12 cellular contexts compared by ENCODE assay signal in genomic region chr2:197297262-197297661, GRCh38. TPM values are rescaled to one million over a fixed set of nuclear protein-coding genes. Genes with fewer than 3 reads are reported as not detected.
DNase-seq lines count a peak whose midpoint lies in the region; ATAC-seq and TF ChIP-seq lines count a peak whose summit lies in the region.
"Had no signal": no experiment of that assay in that cellular context is flagged by ENCODE, and none has a peak within 500 bp of the region (broad histone marks: within the 10 kb centered on the region; RNA-seq: fewer than 3 reads in every experiment).

No MANE protein-coding gene starts in this region.

- H4K20me1 ChIP-seq in SU-DHL-6 (ENCODE audit: low read depth, low read length): no peaks in the 10 kb centered on the region

- H3K27ac ChIP-seq in CD4-positive, CD25-positive, alpha-beta regulatory T cell (ENCODE audit: insufficient read depth, low read length, poor library complexity, severe bottlenecking): peak overlapping the region; percentile 88
- H3K27ac ChIP-seq in SU-DHL-6 (ENCODE audit: low read depth, low read length) (peak overlapping the region; percentile 83), left lung (peak overlapping the region; percentile 28 to 68)
- H3K27ac ChIP-seq: breast epithelium had no signal

- H3F3A ChIP-seq in SU-DHL-6 (ENCODE audit: insufficient read depth): peaks cover 36% of the 10 kb centered on the region

- peak overlapping the region; percentile 13 for H2AFZ ChIP-seq in SU-DHL-6 (ENCODE audit: low read depth, low read length, severe bottlenecking)

- H3K9ac ChIP-seq in SU-DHL-6 (ENCODE audit: low read length): peak overlapping the region; percentile 10

- peaks cover 0 to 7% (median 0%) of the 10 kb centered on the region in 7 donors for H3K9me3 Mint-ChIP-seq in CD4-positive, CD25-positive, alpha-beta regulatory T cell

- no peaks in the 10 kb centered on the region for H3K9me3 ChIP-seq in CD4-positive, CD25-positive, alpha-beta regulatory T cell (ENCODE audit: control insufficient read depth in 2 of 2, low read length in 2 of 2)
- H3K9me3 ChIP-seq in SU-DHL-6 (ENCODE audit: insufficient read depth, low read length): no peaks in the 10 kb centered on the region
- no peaks in the 10 kb centered on the region for H3K9me3 ChIP-seq in left lung
- H3K9me3 ChIP-seq: breast epithelium had no signal

- H3K9me2 ChIP-seq in SU-DHL-6 (replicated peaks; ENCODE audit: insufficient read depth, low read length): no peaks in the 10 kb centered on the region

- no peak for ATAC-seq in CD4-positive, CD25-positive, alpha-beta regulatory T cell (ENCODE audit: low read depth in 2 of 2)
- peak; percentile 28 for ATAC-seq in GM18867 (IDR thresholded peaks at IDR 0.05; ENCODE audit: unreplicated experiment)
- ATAC-seq in left lung: no peak
- no peak for ATAC-seq in HG03280 (IDR thresholded peaks at IDR 0.05; ENCODE audit: unreplicated experiment)
- ATAC-seq in GM18519 (IDR thresholded peaks at IDR 0.05; ENCODE audit: low FRiP score, unreplicated experiment): no peak

- H3K36me3 Mint-ChIP-seq in CD4-positive, CD25-positive, alpha-beta regulatory T cell: peaks cover 28% of the 10 kb centered on the region

- H3K4me3 ChIP-seq in CD4-positive, CD25-positive, alpha-beta regulatory T cell (ENCODE audit: low read depth, low read length): peak overlapping the region; percentile 86
- H3K4me3 ChIP-seq in SU-DHL-6 (ENCODE audit: insufficient read depth, low read length, poor library complexity, severe bottlenecking) (peak overlapping the region; percentile 25), left lung (no peak overlapping the region)
- H3K4me3 ChIP-seq: breast epithelium had no signal

- H3K79me2 ChIP-seq in SU-DHL-6 (ENCODE audit: insufficient read depth, low read length): peaks cover 96% of the 10 kb centered on the region

- peaks cover 98% of the 10 kb centered on the region for H3K4me1 ChIP-seq in CD4-positive, CD25-positive, alpha-beta regulatory T cell (ENCODE audit: control insufficient read depth, insufficient read depth, low read length, poor library complexity, severe bottlenecking)
- H3K4me1 ChIP-seq in left lung: peaks cover 14 to 67% of the 10 kb centered on the region in 2 donors
- H3K4me1 ChIP-seq: breast epithelium had no signal

- peak overlapping the region; percentile 83 to 97 (median 86) for H3K4me3 Mint-ChIP-seq in CD4-positive, CD25-positive, alpha-beta regulatory T cell

- H3K27me3 Mint-ChIP-seq in CD4-positive, CD25-positive, alpha-beta regulatory T cell: no peaks in the 10 kb centered on the region

- no peak for TF ChIP-seq CTCF in SU-DHL-6 (IDR thresholded peaks at IDR 0.05; ENCODE audit: insufficient read depth, low read length, poor library complexity, severe bottlenecking)
- no peak for TF ChIP-seq CTCF in left lung (IDR thresholded peaks at IDR 0.05)
- no peak for TF ChIP-seq CTCF in GM13977 (IDR thresholded peaks at IDR 0.05; ENCODE audit: extremely low read depth, insufficient read depth, missing control alignments)

- intact Hi-C loops in left lung (cut with DNase I): no loop called here

- peak overlapping the region; percentile 93 to 99 (median 98) for H3K27ac Mint-ChIP-seq in CD4-positive, CD25-positive, alpha-beta regulatory T cell

- no peaks in the 10 kb centered on the region for H3K27me3 ChIP-seq in CD4-positive, CD25-positive, alpha-beta regulatory T cell (ENCODE audit: control insufficient read depth, insufficient read depth, low read length)
- no peaks in the 10 kb centered on the region for H3K27me3 ChIP-seq in SU-DHL-6 (ENCODE audit: low read length)
- H3K27me3 ChIP-seq in left lung: no peaks in the 10 kb centered on the region
- H3K27me3 ChIP-seq: breast epithelium had no signal

- peak overlapping the region; percentile 74 for H3K4me2 ChIP-seq in SU-DHL-6 (ENCODE audit: low read depth, low read length, poor library complexity, severe bottlenecking)

- DNase-seq in CD4-positive, CD25-positive, alpha-beta regulatory T cell: no peak
- DNase-seq in left lung (no peak), GM13977 (ENCODE audit: low spot score) (no peak), globus pallidus (ENCODE audit: low spot score) (no peak)
- DNase-seq: mammary epithelial cell; NCI-H2029 treated with DMSO at 0.1 percent for 48 hours; stimulated activated CD4-positive, alpha-beta T cell treated with anti-CD3 and anti-CD28 coated beads, Interleukin-2, amount 100 ng/mL, for 48 hours had no signal

- no peaks in the 10 kb centered on the region for H3K36me3 ChIP-seq in CD4-positive, CD25-positive, alpha-beta regulatory T cell (ENCODE audit: control insufficient read depth, insufficient read depth, low read length)
- 0 out of 2 replicates have a peak, but pooled peaks cover 4% of the 10 kb centered on the region for H3K36me3 ChIP-seq in SU-DHL-6 (ENCODE audit: low read length)
- no peaks in the 10 kb centered on the region for H3K36me3 ChIP-seq in left lung
- H3K36me3 ChIP-seq: breast epithelium had no signal

- H3K4me1 Mint-ChIP-seq in CD4-positive, CD25-positive, alpha-beta regulatory T cell: peaks cover 53 to 98% (median 88%) of the 10 kb centered on the region in 4 donors

- in situ Hi-C loops in GM13977 (cut with MboI; ENCODE audit: low pct_unique_long_range_greater_than_20kb, low sequenced_read_pairs, unreplicated experiment): no loop called here

RNA-seq across cellular contexts. Expression of gene ANKRD44, which starts 13.3 kb away (rescaled TPM):
- 301 TPM for total RNA-seq in CD4-positive, CD25-positive, alpha-beta regulatory T cell
- 100 to 1,000 TPM in 1 of 4 donors, 10 to 100 TPM in 3; 69.6 to 104 (median 82.8) TPM for polyA plus RNA-seq in CD4-positive, CD25-positive, alpha-beta regulatory T cell
- 10 to 100 TPM; 32.7 to 52.6 TPM for total RNA-seq in left lung

Comparison
In these comparisons a context has a peak if more than half of its experiments do, and no peak if none do; other contexts are left out.
1. H3K4me3 ChIP-seq: peak in CD4-positive, CD25-positive, alpha-beta regulatory T cell (single experiment) and SU-DHL-6 (single experiment); none in left lung (0 of 2).
2. Peak in every context shown above with its lines, with median percentiles within 50 percentile points of each other: H3K27ac ChIP-seq.